ENCODE assay signal across 31 cellular contexts in genomic region chr7:101595766-101596537, GRCh38. TPM values are rescaled to one million over a fixed set of nuclear protein-coding genes. Genes with fewer than 3 reads are reported as not detected.
"Had no signal": no experiment of that assay in that cellular context is flagged by ENCODE, and none has a peak within 500 bp of the region (broad histone marks: within the 10 kb centered on the region; RNA-seq: fewer than 3 reads in every experiment).

No MANE protein-coding gene starts in this region.

- H3K4me1 Mint-ChIP-seq: activated CD4-positive, alpha-beta T cell treated with anti-CD3 and anti-CD28 coated beads, Interleukin-2, amount 10 ng/mL, durations not matched to agents 7 days and 5 days; activated naive CD4-positive, alpha-beta T cell treated with anti-CD3 and anti-CD28 coated beads, Interleukin-2, amount 50 U/mL, for 24 hours; activated naive CD8-positive, alpha-beta T cell treated with anti-CD3 and anti-CD28 coated beads, Interleukin-2, amount 10 ng/mL, durations not matched to agents 7 days and 5 days had no signal

- H3K4me3 Mint-ChIP-seq: activated CD4-positive, alpha-beta T cell treated with anti-CD3 and anti-CD28 coated beads, Interleukin-2, amount 10 ng/mL, durations not matched to agents 7 days and 5 days; activated CD8-positive, alpha-beta T cell treated with anti-CD3 and anti-CD28 coated beads, Interleukin-2, amount 10 ng/mL, durations not matched to agents 7 days and 5 days; activated naive CD4-positive, alpha-beta T cell treated with anti-CD3 and anti-CD28 coated beads, Interleukin-2, amount 50 U/mL, for 24 hours; activated naive CD8-positive, alpha-beta T cell treated with anti-CD3 and anti-CD28 coated beads, Interleukin-2, amount 10 ng/mL, durations not matched to agents 7 days and 5 days; activated T-cell treated with anti-CD3 and anti-CD28 coated beads, Interleukin-2, amount 50 U/mL, for 24 hours had no signal

- H3K36me3 Mint-ChIP-seq: activated naive CD4-positive, alpha-beta T cell treated with anti-CD3 and anti-CD28 coated beads, Interleukin-2, amount 50 U/mL, for 24 hours; activated naive CD8-positive, alpha-beta T cell treated with anti-CD3 and anti-CD28 coated beads, Interleukin-2, amount 10 ng/mL, durations not matched to agents 7 days and 5 days had no signal

- H3K27ac ChIP-seq: ascending aorta, cardiac muscle cell, KMS-11, PC-9, RWPE1, SJCRH30, SK-N-MC had no signal

- H3K27me3 ChIP-seq: ascending aorta, cardiac muscle cell had no signal

- ATAC-seq: activated CD8-positive, alpha-beta T cell treated with anti-CD3 and anti-CD28 coated beads, Interleukin-2, amount 10 ng/mL, durations not matched to agents 7 days and 5 days had no signal

- H3K4me1 ChIP-seq: ascending aorta, SJCRH30 had no signal

- H3K27me3 Mint-ChIP-seq: activated CD4-positive, alpha-beta T cell treated with anti-CD3 and anti-CD28 coated beads, Interleukin-2, amount 10 ng/mL, durations not matched to agents 7 days and 5 days; activated naive CD4-positive, alpha-beta T cell treated with anti-CD3 and anti-CD28 coated beads, Interleukin-2, amount 50 U/mL, for 24 hours; activated naive CD8-positive, alpha-beta T cell treated with anti-CD3 and anti-CD28 coated beads, Interleukin-2, amount 10 ng/mL, durations not matched to agents 7 days and 5 days; activated T-cell treated with anti-CD3 and anti-CD28 coated beads, Interleukin-2, amount 50 U/mL, for 24 hours had no signal

- H3K4me3 ChIP-seq: ascending aorta, cardiac muscle cell, PC-9, SJCRH30, SK-N-MC had no signal

- DNase-seq: activated CD4-positive, alpha-beta T cell treated with anti-CD3 and anti-CD28 coated beads, Interleukin-2, amount 10 ng/mL, durations not matched to agents 7 days and 5 days; activated CD4-positive, alpha-beta T cell treated with anti-CD3 and anti-CD28 coated beads, Interleukin-2, amount 50 U/mL, for 48 hours; activated CD8-positive, alpha-beta T cell treated with anti-CD3 and anti-CD28 coated beads, Interleukin-2, amount 10 ng/mL, durations not matched to agents 7 days and 5 days; activated gamma-delta T cell; activated naive CD4-positive, alpha-beta T cell treated with Interleukin-2 at 50 U/mL for 16 hours; activated naive CD8-positive, alpha-beta T cell treated with anti-CD3 and anti-CD28 coated beads, Interleukin-2, amount 10 ng/mL, durations not matched to agents 7 days and 5 days; activated T-cell treated with anti-CD3 and anti-CD28 coated beads, Interleukin-2, amount 50 U/mL, for 24 hours; amygdala; NCI-H1092 treated with DMSO at 0.1 percent for 48 hours; NCI-H1417 treated with DMSO at 0.1 percent for 48 hours; NCI-H187 treated with DMSO at 0.1 percent for 48 hours; NCI-H2081; NCI-H345; NCI-H526; NCI-H748 treated with DMSO at 0.1 percent for 48 hours; NK-92 treated with Interleukin-12 subunit alpha and Interleukin-12 subunit beta, amount 100 ng/mL, for 24 hours; PC-9; Right ventricle myocardium superior; SJCRH30; T1000 had no signal

- H3K9me3 Mint-ChIP-seq: activated CD4-positive, alpha-beta T cell treated with anti-CD3 and anti-CD28 coated beads, Interleukin-2, amount 10 ng/mL, durations not matched to agents 7 days and 5 days; activated naive CD4-positive, alpha-beta T cell treated with anti-CD3 and anti-CD28 coated beads, Interleukin-2, amount 50 U/mL, for 24 hours; activated naive CD8-positive, alpha-beta T cell treated with anti-CD3 and anti-CD28 coated beads, Interleukin-2, amount 10 ng/mL, durations not matched to agents 7 days and 5 days; activated T-cell treated with anti-CD3 and anti-CD28 coated beads, Interleukin-2, amount 50 U/mL, for 24 hours; activated T-helper 2 cell treated with anti-CD3 and anti-CD28 coated beads, Interferon-gamma antibody, Interleukin-2, Interleukin-4, amounts not matched to agents 10 μg/mL and 5 μg/mL and 100 μg/mL, durations not matched to agents 14 hours and 24 hours and 36 hours had no signal

- H3K36me3 ChIP-seq: ascending aorta, cardiac muscle cell, SJCRH30 had no signal

- H3K27ac Mint-ChIP-seq: activated CD4-positive, alpha-beta T cell treated with anti-CD3 and anti-CD28 coated beads, Interleukin-2, amount 10 ng/mL, durations not matched to agents 7 days and 5 days; activated CD8-positive, alpha-beta T cell treated with anti-CD3 and anti-CD28 coated beads, Interleukin-2, amount 10 ng/mL, durations not matched to agents 7 days and 5 days; activated naive CD4-positive, alpha-beta T cell treated with anti-CD3 and anti-CD28 coated beads, Interleukin-2, amount 50 U/mL, for 24 hours; activated naive CD8-positive, alpha-beta T cell treated with anti-CD3 and anti-CD28 coated beads, Interleukin-2, amount 10 ng/mL, durations not matched to agents 7 days and 5 days; activated T-cell treated with anti-CD3 and anti-CD28 coated beads, Interleukin-2, amount 50 U/mL, for 24 hours; activated T-helper 2 cell treated with anti-CD3 and anti-CD28 coated beads, Interferon-gamma antibody, Interleukin-2, Interleukin-4, amounts not matched to agents 10 μg/mL and 5 μg/mL and 100 μg/mL, durations not matched to agents 14 hours and 24 hours and 36 hours had no signal

- H3K9me3 ChIP-seq: ascending aorta, SJCRH30 had no signal

RNA-seq across cellular contexts. Expression of gene MYL10, which starts 33.1 kb away (rescaled TPM):
- total RNA-seq: activated CD4-positive, alpha-beta T cell treated with anti-CD3 and anti-CD28 coated beads, Interleukin-2, amount 10 ng/mL, durations not matched to agents 7 days and 5 days; activated CD8-positive, alpha-beta T cell treated with anti-CD3 and anti-CD28 coated beads, Interleukin-2, amount 10 ng/mL, durations not matched to agents 7 days and 5 days; activated naive CD8-positive, alpha-beta T cell treated with anti-CD3 and anti-CD28 coated beads, Interleukin-2, amount 10 ng/mL, durations not matched to agents 7 days and 5 days; activated T-helper 2 cell treated with anti-CD3 and anti-CD28 coated beads, Interferon-gamma antibody, Interleukin-2, Interleukin-4, amounts not matched to agents 10 μg/mL and 5 μg/mL and 100 μg/mL, durations not matched to agents 14 hours and 24 hours and 36 hours; ascending aorta; cardiac muscle cell; NCI-H460; PC-9; Right ventricle myocardium superior; T-helper 1 cell treated with Interleukin-12 subunit alpha and Interleukin-12 subunit beta and Interleukin-4 antibody, amounts not matched to agents 30 ng/mL and 1 ng/mL, for 36 hours; T-helper 2 cell treated with Interferon-gamma antibody and Interleukin-4, amounts not matched to agents 100 ng/mL and 5 ng/mL, for 36 hours had no signal
- polyA plus RNA-seq: adipose tissue, cardiac muscle cell had no signal
